Comparison of ENCODE assay signal across 1 cellular context in the genomic region with DNA sequence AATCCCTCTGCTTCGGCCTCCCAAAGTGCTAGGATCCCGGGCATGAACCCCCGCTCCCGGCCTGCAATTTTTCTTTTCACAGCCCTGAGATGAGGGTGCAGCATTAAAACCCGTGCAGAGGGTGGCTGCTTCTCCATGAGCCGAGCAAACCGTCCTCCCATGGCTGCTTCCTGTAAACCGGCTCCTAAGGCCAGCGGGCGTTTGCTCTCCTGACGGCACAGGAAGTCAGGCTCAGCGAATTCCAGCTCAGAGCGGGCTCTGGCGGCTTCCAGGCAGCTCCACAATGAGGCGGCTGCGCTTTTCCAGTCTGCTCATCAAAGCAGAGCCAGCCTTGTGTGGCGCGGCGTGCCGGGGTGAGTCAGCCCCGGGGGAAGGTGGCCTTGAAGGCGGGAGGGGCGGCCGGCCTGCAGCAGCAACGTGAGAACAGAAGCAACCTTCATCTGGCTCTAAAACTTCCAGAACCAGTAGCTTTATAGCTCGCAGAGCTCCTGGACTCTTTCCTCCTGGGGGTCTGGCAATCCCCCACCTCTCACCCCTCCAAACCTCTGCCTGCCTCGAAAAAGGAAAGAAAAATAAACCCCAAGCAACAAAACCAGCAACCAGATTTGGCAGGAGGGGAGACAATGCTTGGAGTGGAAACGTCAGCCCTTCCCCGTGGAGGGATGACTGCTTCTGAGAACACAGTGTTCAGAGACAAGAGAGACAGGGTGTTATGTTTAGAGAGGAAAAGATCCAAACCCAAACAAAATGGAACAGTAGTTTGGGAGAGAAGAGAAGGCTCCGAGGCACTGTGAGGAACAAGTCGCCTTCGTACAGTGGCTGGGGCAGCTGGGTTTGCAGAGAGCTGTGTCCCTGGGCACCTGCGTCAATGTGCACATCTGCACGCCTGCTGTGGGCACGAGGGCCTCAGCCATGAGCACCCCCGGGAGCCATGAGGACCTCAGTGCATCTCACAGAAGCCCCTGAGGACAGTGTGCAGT.
TF ChIP-seq lines count a peak whose summit lies in the region.

No MANE protein-coding gene starts in this region.

TF ChIP-seq in HepG2, 621 proteins besides CTCF, POLR2A, EP300 and RAD21 (continued from another document and continues in another):
- TF ChIP-seq, protein P1, sequence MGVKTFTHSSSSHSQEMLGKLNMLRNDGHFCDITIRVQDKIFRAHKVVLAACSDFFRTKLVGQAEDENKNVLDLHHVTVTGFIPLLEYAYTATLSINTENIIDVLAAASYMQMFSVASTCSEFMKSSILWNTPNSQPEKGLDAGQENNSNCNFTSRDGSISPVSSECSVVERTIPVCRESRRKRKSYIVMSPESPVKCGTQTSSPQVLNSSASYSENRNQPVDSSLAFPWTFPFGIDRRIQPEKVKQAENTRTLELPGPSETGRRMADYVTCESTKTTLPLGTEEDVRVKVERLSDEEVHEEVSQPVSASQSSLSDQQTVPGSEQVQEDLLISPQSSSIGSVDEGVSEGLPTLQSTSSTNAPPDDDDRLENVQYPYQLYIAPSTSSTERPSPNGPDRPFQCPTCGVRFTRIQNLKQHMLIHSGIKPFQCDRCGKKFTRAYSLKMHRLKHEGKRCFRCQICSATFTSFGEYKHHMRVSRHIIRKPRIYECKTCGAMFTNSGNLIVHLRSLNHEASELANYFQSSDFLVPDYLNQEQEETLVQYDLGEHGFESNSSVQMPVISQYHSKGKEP (CRISPR knock-in tag; IDR thresholded peaks at IDR 0.05): peak; percentile 24; the same call in 1 of the 2 replicates
- no peak for TF ChIP-seq WIZ (CRISPR knock-in tag; IDR thresholded peaks at IDR 0.05)
- TF ChIP-seq, protein P2, sequence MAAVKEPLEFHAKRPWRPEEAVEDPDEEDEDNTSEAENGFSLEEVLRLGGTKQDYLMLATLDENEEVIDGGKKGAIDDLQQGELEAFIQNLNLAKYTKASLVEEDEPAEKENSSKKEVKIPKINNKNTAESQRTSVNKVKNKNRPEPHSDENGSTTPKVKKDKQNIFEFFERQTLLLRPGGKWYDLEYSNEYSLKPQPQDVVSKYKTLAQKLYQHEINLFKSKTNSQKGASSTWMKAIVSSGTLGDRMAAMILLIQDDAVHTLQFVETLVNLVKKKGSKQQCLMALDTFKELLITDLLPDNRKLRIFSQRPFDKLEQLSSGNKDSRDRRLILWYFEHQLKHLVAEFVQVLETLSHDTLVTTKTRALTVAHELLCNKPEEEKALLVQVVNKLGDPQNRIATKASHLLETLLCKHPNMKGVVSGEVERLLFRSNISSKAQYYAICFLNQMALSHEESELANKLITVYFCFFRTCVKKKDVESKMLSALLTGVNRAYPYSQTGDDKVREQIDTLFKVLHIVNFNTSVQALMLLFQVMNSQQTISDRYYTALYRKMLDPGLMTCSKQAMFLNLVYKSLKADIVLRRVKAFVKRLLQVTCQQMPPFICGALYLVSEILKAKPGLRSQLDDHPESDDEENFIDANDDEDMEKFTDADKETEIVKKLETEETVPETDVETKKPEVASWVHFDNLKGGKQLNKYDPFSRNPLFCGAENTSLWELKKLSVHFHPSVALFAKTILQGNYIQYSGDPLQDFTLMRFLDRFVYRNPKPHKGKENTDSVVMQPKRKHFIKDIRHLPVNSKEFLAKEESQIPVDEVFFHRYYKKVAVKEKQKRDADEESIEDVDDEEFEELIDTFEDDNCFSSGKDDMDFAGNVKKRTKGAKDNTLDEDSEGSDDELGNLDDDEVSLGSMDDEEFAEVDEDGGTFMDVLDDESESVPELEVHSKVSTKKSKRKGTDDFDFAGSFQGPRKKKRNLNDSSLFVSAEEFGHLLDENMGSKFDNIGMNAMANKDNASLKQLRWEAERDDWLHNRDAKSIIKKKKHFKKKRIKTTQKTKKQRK (IDR thresholded peaks at IDR 0.05; ENCODE audit: low read length): no peak
- no peak for TF ChIP-seq KAT2B (IDR thresholded peaks at IDR 0.05; ENCODE audit: borderline replicate concordance, low read depth, low read length)
- TF ChIP-seq, protein P3, sequence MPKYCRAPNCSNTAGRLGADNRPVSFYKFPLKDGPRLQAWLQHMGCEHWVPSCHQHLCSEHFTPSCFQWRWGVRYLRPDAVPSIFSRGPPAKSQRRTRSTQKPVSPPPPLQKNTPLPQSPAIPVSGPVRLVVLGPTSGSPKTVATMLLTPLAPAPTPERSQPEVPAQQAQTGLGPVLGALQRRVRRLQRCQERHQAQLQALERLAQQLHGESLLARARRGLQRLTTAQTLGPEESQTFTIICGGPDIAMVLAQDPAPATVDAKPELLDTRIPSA (CRISPR knock-in tag; IDR thresholded peaks at IDR 0.05; ENCODE audit: borderline replicate concordance): no peak
- TF ChIP-seq, protein P4, sequence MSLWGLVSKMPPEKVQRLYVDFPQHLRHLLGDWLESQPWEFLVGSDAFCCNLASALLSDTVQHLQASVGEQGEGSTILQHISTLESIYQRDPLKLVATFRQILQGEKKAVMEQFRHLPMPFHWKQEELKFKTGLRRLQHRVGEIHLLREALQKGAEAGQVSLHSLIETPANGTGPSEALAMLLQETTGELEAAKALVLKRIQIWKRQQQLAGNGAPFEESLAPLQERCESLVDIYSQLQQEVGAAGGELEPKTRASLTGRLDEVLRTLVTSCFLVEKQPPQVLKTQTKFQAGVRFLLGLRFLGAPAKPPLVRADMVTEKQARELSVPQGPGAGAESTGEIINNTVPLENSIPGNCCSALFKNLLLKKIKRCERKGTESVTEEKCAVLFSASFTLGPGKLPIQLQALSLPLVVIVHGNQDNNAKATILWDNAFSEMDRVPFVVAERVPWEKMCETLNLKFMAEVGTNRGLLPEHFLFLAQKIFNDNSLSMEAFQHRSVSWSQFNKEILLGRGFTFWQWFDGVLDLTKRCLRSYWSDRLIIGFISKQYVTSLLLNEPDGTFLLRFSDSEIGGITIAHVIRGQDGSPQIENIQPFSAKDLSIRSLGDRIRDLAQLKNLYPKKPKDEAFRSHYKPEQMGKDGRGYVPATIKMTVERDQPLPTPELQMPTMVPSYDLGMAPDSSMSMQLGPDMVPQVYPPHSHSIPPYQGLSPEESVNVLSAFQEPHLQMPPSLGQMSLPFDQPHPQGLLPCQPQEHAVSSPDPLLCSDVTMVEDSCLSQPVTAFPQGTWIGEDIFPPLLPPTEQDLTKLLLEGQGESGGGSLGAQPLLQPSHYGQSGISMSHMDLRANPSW (CRISPR knock-in tag; IDR thresholded peaks at IDR 0.05; ENCODE audit: borderline replicate concordance): no peak
- TF ChIP-seq, protein P5, sequence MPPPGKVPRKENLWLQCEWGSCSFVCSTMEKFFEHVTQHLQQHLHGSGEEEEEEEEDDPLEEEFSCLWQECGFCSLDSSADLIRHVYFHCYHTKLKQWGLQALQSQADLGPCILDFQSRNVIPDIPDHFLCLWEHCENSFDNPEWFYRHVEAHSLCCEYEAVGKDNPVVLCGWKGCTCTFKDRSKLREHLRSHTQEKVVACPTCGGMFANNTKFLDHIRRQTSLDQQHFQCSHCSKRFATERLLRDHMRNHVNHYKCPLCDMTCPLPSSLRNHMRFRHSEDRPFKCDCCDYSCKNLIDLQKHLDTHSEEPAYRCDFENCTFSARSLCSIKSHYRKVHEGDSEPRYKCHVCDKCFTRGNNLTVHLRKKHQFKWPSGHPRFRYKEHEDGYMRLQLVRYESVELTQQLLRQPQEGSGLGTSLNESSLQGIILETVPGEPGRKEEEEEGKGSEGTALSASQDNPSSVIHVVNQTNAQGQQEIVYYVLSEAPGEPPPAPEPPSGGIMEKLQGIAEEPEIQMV (CRISPR knock-in tag; IDR thresholded peaks at IDR 0.05; ENCODE audit: low read depth): no peak
- TF ChIP-seq CBX5 (CRISPR knock-in tag; IDR thresholded peaks at IDR 0.05; ENCODE audit: borderline replicate concordance): peak; percentile 55; the same call in 1 of the 2 replicates
- peak; percentile 53; the same call in 1 of the 2 replicates for TF ChIP-seq ZNF543 (CRISPR knock-in tag; IDR thresholded peaks at IDR 0.05)
- TF ChIP-seq PRMT3 (CRISPR knock-in tag; IDR thresholded peaks at IDR 0.05; ENCODE audit: borderline replicate concordance, low read depth): no peak; the same call in 1 of the 2 replicates
- TF ChIP-seq ZNF766 (CRISPR knock-in tag; IDR thresholded peaks at IDR 0.05; ENCODE audit: borderline replicate concordance): no peak
- 0 out of 2 replicates have a peak, but pooled peaks have one; percentile 86 for TF ChIP-seq ZBTB3 (CRISPR knock-in tag; IDR thresholded peaks at IDR 0.05; ENCODE audit: borderline replicate concordance, low read depth)
- TF ChIP-seq MTF1 (CRISPR knock-in tag; IDR thresholded peaks at IDR 0.05): no peak
- peak; percentile 89; the same call in 1 of the 2 replicates for TF ChIP-seq ZBTB21 (CRISPR knock-in tag; IDR thresholded peaks at IDR 0.05)
- TF ChIP-seq MAF1 (CRISPR knock-in tag; IDR thresholded peaks at IDR 0.05; ENCODE audit: borderline replicate concordance): no peak
- TF ChIP-seq, protein P6, sequence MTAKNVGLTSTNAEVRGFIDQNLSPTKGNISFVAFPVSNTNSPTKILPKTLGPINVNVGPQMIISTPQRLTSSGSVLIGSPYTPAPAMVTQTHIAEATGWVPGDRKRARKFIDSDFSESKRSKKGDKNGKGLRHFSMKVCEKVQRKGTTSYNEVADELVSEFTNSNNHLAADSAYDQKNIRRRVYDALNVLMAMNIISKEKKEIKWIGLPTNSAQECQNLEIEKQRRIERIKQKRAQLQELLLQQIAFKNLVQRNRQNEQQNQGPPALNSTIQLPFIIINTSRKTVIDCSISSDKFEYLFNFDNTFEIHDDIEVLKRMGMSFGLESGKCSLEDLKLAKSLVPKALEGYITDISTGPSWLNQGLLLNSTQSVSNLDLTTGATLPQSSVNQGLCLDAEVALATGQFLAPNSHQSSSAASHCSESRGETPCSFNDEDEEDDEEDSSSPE (CRISPR knock-in tag; IDR thresholded peaks at IDR 0.05): peak; percentile 85
- TF ChIP-seq, protein P7, sequence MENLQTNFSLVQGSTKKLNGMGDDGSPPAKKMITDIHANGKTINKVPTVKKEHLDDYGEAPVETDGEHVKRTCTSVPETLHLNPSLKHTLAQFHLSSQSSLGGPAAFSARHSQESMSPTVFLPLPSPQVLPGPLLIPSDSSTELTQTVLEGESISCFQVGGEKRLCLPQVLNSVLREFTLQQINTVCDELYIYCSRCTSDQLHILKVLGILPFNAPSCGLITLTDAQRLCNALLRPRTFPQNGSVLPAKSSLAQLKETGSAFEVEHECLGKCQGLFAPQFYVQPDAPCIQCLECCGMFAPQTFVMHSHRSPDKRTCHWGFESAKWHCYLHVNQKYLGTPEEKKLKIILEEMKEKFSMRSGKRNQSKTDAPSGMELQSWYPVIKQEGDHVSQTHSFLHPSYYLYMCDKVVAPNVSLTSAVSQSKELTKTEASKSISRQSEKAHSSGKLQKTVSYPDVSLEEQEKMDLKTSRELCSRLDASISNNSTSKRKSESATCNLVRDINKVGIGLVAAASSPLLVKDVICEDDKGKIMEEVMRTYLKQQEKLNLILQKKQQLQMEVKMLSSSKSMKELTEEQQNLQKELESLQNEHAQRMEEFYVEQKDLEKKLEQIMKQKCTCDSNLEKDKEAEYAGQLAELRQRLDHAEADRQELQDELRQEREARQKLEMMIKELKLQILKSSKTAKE (CRISPR knock-in tag; IDR thresholded peaks at IDR 0.05; ENCODE audit: borderline replicate concordance): peak; percentile 82
- no peak for TF ChIP-seq ZNF367 (CRISPR knock-in tag; IDR thresholded peaks at IDR 0.05; ENCODE audit: borderline replicate concordance)
- TF ChIP-seq ZNF138 (CRISPR knock-in tag; IDR thresholded peaks at IDR 0.05; ENCODE audit: low read depth): no peak
- peak; percentile 75 for TF ChIP-seq TAF1 (CRISPR knock-in tag; IDR thresholded peaks at IDR 0.05)
- TF ChIP-seq ZNF329 (CRISPR knock-in tag; IDR thresholded peaks at IDR 0.05; ENCODE audit: low read depth): peak; percentile 96
- TF ChIP-seq, protein P8, sequence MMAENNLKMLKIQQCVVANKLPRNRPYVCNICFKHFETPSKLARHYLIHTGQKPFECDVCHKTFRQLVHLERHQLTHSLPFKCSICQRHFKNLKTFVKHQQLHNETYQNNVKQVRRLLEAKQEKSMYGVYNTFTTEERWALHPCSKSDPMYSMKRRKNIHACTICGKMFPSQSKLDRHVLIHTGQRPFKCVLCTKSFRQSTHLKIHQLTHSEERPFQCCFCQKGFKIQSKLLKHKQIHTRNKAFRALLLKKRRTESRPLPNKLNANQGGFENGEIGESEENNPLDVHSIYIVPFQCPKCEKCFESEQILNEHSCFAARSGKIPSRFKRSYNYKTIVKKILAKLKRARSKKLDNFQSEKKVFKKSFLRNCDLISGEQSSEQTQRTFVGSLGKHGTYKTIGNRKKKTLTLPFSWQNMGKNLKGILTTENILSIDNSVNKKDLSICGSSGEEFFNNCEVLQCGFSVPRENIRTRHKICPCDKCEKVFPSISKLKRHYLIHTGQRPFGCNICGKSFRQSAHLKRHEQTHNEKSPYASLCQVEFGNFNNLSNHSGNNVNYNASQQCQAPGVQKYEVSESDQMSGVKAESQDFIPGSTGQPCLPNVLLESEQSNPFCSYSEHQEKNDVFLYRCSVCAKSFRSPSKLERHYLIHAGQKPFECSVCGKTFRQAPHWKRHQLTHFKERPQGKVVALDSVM (CRISPR knock-in tag; IDR thresholded peaks at IDR 0.05): 0 out of 2 replicates have a peak, but pooled peaks have one; percentile 6
- TF ChIP-seq NFIC (IDR thresholded peaks at IDR 0.05; ENCODE audit: low read length): no peak
- TF ChIP-seq CHD4 (IDR thresholded peaks at IDR 0.05; ENCODE audit: borderline replicate concordance, low read length): no peak
- peak; percentile 76; the same call in 1 of the 2 replicates for TF ChIP-seq HNRNPL (IDR thresholded peaks at IDR 0.05; ENCODE audit: low read depth, low read length)
- TF ChIP-seq ZNF180 (CRISPR knock-in tag; IDR thresholded peaks at IDR 0.05; ENCODE audit: borderline replicate concordance, low read depth): no peak
- TF ChIP-seq, protein P9, sequence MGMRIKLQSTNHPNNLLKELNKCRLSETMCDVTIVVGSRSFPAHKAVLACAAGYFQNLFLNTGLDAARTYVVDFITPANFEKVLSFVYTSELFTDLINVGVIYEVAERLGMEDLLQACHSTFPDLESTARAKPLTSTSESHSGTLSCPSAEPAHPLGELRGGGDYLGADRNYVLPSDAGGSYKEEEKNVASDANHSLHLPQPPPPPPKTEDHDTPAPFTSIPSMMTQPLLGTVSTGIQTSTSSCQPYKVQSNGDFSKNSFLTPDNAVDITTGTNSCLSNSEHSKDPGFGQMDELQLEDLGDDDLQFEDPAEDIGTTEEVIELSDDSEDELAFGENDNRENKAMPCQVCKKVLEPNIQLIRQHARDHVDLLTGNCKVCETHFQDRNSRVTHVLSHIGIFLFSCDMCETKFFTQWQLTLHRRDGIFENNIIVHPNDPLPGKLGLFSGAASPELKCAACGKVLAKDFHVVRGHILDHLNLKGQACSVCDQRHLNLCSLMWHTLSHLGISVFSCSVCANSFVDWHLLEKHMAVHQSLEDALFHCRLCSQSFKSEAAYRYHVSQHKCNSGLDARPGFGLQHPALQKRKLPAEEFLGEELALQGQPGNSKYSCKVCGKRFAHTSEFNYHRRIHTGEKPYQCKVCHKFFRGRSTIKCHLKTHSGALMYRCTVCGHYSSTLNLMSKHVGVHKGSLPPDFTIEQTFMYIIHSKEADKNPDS (CRISPR knock-in tag; IDR thresholded peaks at IDR 0.05): no peak
- no peak for TF ChIP-seq CENPT (CRISPR knock-in tag; IDR thresholded peaks at IDR 0.05; ENCODE audit: low read depth)
- no peak for TF ChIP-seq ZNF121 (CRISPR knock-in tag; IDR thresholded peaks at IDR 0.05)
